ENCODE assay signal across 7 cellular contexts in the genomic region with DNA sequence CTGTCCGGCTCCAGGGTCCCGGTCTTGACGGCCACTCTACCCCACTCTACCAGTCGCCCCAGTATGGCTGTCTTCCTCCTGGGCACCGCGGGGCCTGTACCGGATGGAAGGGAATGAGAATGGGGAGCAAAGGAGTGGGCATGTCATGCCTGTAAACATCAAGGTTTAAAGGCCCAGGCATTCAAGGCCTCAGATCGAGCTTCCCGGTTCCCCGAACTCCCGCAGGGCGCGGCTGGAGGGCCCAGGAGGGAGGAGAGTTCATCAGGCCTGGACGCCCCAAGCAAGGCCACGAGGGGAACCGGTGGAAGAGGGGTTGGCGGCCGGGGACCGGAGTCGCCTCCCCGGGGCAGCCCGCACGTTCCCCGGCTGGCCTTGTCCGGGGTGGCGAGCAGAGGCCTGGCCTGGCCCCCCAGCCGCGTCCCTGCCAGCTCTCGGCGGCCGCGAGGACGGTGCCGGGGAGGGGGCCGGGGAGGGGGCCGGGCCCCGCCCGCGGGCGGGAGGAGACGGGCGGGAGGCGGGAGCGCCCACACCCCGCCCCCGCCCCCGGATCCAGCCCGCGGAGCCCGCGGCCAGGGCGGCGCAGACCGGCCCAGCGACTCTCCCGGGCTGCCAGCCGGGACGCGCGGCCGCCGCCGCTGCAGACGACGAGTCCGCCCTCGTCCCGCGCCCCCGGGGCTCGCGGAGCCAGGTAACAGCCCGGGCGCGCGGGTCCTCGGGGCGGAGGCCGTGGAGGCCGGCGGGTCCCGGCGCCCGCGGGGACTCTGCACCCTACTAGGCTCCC. TPM values are rescaled to one million over a fixed set of nuclear protein-coding genes. Genes with fewer than 3 reads are reported as not detected.
DNase-seq lines count a peak whose midpoint lies in the region; ATAC-seq and TF ChIP-seq lines count a peak whose summit lies in the region.

Gene CDC42EP1, plus strand, starts transcription at position 580 of the 781 bp plus-strand sequence. CDS start 5,870 bp downstream, outside the sequence.

- H3K4me3 ChIP-seq in HFF-Myc (replicated peaks; ENCODE audit: low read depth, low read length) (peak within 1 kb of the TSS; percentile 93), neuronal stem cell (ENCODE audit: low read length in 2 of 2) (peak within 1 kb of the TSS; percentile 85 to 86)

- peak within 1 kb of the TSS; percentile 58 for H2BK5ac ChIP-seq in neuronal stem cell (ENCODE audit: low read length)

- H3K36me3 Mint-ChIP-seq in activated T-helper 2 cell treated with anti-CD3 and anti-CD28 coated beads, Interferon-gamma antibody, Interleukin-2, Interleukin-4, amounts not matched to agents 10 μg/mL and 5 μg/mL and 100 μg/mL, durations not matched to agents 14 hours and 24 hours and 36 hours (ENCODE audit: low read depth): no peaks in the 10 kb centered on the region

- H3K4me1 Mint-ChIP-seq in activated T-helper 2 cell treated with anti-CD3 and anti-CD28 coated beads, Interferon-gamma antibody, Interleukin-2, Interleukin-4, amounts not matched to agents 10 μg/mL and 5 μg/mL and 100 μg/mL, durations not matched to agents 14 hours and 24 hours and 36 hours (ENCODE audit: low read depth): peaks cover 7% of the 10 kb centered on the region

- H3K4me2 ChIP-seq in neuronal stem cell (ENCODE audit: insufficient read depth, low read length, poor library complexity, severe bottlenecking): peak within 1 kb of the TSS; percentile 96

- H3K27ac Mint-ChIP-seq in activated T-helper 2 cell treated with anti-CD3 and anti-CD28 coated beads, Interferon-gamma antibody, Interleukin-2, Interleukin-4, amounts not matched to agents 10 μg/mL and 5 μg/mL and 100 μg/mL, durations not matched to agents 14 hours and 24 hours and 36 hours: no peak within 1 kb of the TSS

- DNase-seq in HFF-Myc (ENCODE audit: extremely low read depth, low read depth) (no peak), Right ventricle myocardium inferior (ENCODE audit: missing footprints) (no peak), neuronal stem cell (ENCODE audit: low spot score) (no peak), COR-L47 (lab: John Stamatoyannopoulos, UW) (no peak)
- DNase-seq in activated T-helper 2 cell treated with anti-CD3 and anti-CD28 coated beads, Interferon-gamma antibody, Interleukin-2, Interleukin-4, amounts not matched to agents 10 μg/mL and 5 μg/mL and 100 μg/mL, durations not matched to agents 14 hours and 24 hours and 36 hours (ENCODE audit: low spot score): no peak
- no peak for DNase-seq in stimulated activated CD4-positive, alpha-beta T cell treated with anti-CD3 and anti-CD28 coated beads, Interleukin-12 subunit alpha, Interleukin-12 subunit beta, amount 100 ng/mL, for 4 hours

- H2AK5ac ChIP-seq in neuronal stem cell (ENCODE audit: low read depth, low read length): peak within 1 kb of the TSS; percentile 96

- peaks cover 0 to 16% of the 10 kb centered on the region in 2 donors for H3K36me3 ChIP-seq in neuronal stem cell (replicated peaks in 1 of 2; ENCODE audit: control insufficient read depth in 2 of 2, insufficient read depth in 2 of 2, low read length in 2 of 2)

- H3K18ac ChIP-seq in neuronal stem cell (ENCODE audit: low read length): peak within 1 kb of the TSS; percentile 97

- H2AFZ ChIP-seq in neuronal stem cell (ENCODE audit: low read length): peak within 1 kb of the TSS; percentile 93

- H3K4me3 Mint-ChIP-seq in activated T-helper 2 cell treated with anti-CD3 and anti-CD28 coated beads, Interferon-gamma antibody, Interleukin-2, Interleukin-4, amounts not matched to agents 10 μg/mL and 5 μg/mL and 100 μg/mL, durations not matched to agents 14 hours and 24 hours and 36 hours (ENCODE audit: low read depth): peak within 1 kb of the TSS; percentile 58

- TF ChIP-seq CTCF in HFF-Myc (IDR thresholded peaks at IDR 0.05; ENCODE audit: low read depth, low read length, missing control alignments): no peak

- H4K8ac ChIP-seq in neuronal stem cell (ENCODE audit: low read depth, low read length): no peak within 1 kb of the TSS

- peak within 1 kb of the TSS; percentile 94 for H3K9ac ChIP-seq in neuronal stem cell (ENCODE audit: low read depth, low read length, poor library complexity)

- peaks cover 0 to 14% (median 0%) of the 10 kb centered on the region in 3 experiments for H3K27me3 ChIP-seq in neuronal stem cell (ENCODE audit: control insufficient read depth in 3 of 3, insufficient read depth in 3 of 3, low read depth in 1 of 3, low read length in 3 of 3)

- H3K9me3 Mint-ChIP-seq in activated T-helper 2 cell treated with anti-CD3 and anti-CD28 coated beads, Interferon-gamma antibody, Interleukin-2, Interleukin-4, amounts not matched to agents 10 μg/mL and 5 μg/mL and 100 μg/mL, durations not matched to agents 14 hours and 24 hours and 36 hours: no peaks in the 10 kb centered on the region

- intact Hi-C loops in activated T-helper 2 cell treated with anti-CD3 and anti-CD28 coated beads, Interferon-gamma antibody, Interleukin-2, Interleukin-4, amounts not matched to agents 10 μg/mL and 5 μg/mL and 100 μg/mL, durations not matched to agents 14 hours and 24 hours and 36 hours (cut with micrococcal nuclease): no loop called here
- intact Hi-C loops in Right ventricle myocardium inferior (cut with DNase I): loop anchor here (1.0 to 10.0 kb wide), 2 partner anchors 14 to 245 kb away; no protein-coding TSS in a partner anchor

- H3K23ac ChIP-seq in neuronal stem cell (ENCODE audit: low read depth, low read length, poor library complexity): peak within 1 kb of the TSS; percentile 83

- peak within 1 kb of the TSS; percentile 56 for H2BK120ac ChIP-seq in neuronal stem cell (ENCODE audit: low read depth, low read length)

- H3K4me1 ChIP-seq in neuronal stem cell (ENCODE audit: control insufficient read depth in 2 of 2, insufficient read depth in 1 of 2, low read depth in 1 of 2, low read length in 2 of 2): peaks cover 29 to 36% of the 10 kb centered on the region in 2 donors

- no CpG with 5 or more reads among the region's 85 CpGs for WGBS in neuronal stem cell (ENCODE audit: extremely low coverage in 2 of 2, insufficient read length in 2 of 2, insufficient replicate concordance in 1 of 2), 2 donors

- H3K9me3 ChIP-seq in neuronal stem cell (replicated peaks in 1 of 2; ENCODE audit: control insufficient read depth in 2 of 2, insufficient read depth in 1 of 2, low read depth in 1 of 2, low read length in 2 of 2): no peaks in the 10 kb centered on the region

- no peak within 1 kb of the TSS for H3K27ac ChIP-seq in neuronal stem cell (replicated peaks; ENCODE audit: low read length)

- ATAC-seq in Right ventricle myocardium inferior (peak; percentile 68), GM21447 (IDR thresholded peaks at IDR 0.05; ENCODE audit: unreplicated experiment) (no peak)

- H4K91ac ChIP-seq in neuronal stem cell (ENCODE audit: low read depth, low read length, poor library complexity): no peak within 1 kb of the TSS

- H3K79me1 ChIP-seq in neuronal stem cell (ENCODE audit: low read depth, low read length): peaks cover 5% of the 10 kb centered on the region

- peak within 1 kb of the TSS; percentile 86 for H3K4ac ChIP-seq in neuronal stem cell (ENCODE audit: low read length)

- peak within 1 kb of the TSS; percentile 97 for H2BK15ac ChIP-seq in neuronal stem cell (ENCODE audit: low read length)

- peak within 1 kb of the TSS; percentile 43 for H2BK12ac ChIP-seq in neuronal stem cell (ENCODE audit: low read length)

- H3K27me3 Mint-ChIP-seq in activated T-helper 2 cell treated with anti-CD3 and anti-CD28 coated beads, Interferon-gamma antibody, Interleukin-2, Interleukin-4, amounts not matched to agents 10 μg/mL and 5 μg/mL and 100 μg/mL, durations not matched to agents 14 hours and 24 hours and 36 hours (ENCODE audit: low read depth): peaks cover 64% of the 10 kb centered on the region

- H3K14ac ChIP-seq in neuronal stem cell (ENCODE audit: low read length): peak within 1 kb of the TSS; percentile 75

RNA-seq across cellular contexts. Expression of gene CDC42EP1, which starts in this region (rescaled TPM):
- 0.74 and 1.1 TPM in 2 replicates for total RNA-seq in activated T-helper 2 cell treated with anti-CD3 and anti-CD28 coated beads, Interferon-gamma antibody, Interleukin-2, Interleukin-4, amounts not matched to agents 10 μg/mL and 5 μg/mL and 100 μg/mL, durations not matched to agents 14 hours and 24 hours and 36 hours
- 17.7 TPM for total RNA-seq in Right ventricle myocardium inferior
- polyA plus RNA-seq in neuronal stem cell (2013, experiment 1 of 2): 16.9 TPM
- 16.2 TPM for polyA plus RNA-seq in neuronal stem cell (2013, experiment 2 of 2)
